Comparison of ENCODE assay signal across 11 cellular contexts in genomic region chr2:207558106-207558505, GRCh38. TPM values are rescaled to one million over a fixed set of nuclear protein-coding genes. Genes with fewer than 3 reads are reported as not detected.
A peak's percentile ranks its signal among the peaks of the same experiment; 100 is the strongest.
DNase-seq lines count a peak whose midpoint lies in the region; ATAC-seq and TF ChIP-seq lines count a peak whose summit lies in the region.
"Had no signal": no experiment of that assay in that cellular context is flagged by ENCODE, and none has a peak within 500 bp of the region (broad histone marks: within the 10 kb centered on the region; RNA-seq: fewer than 3 reads in every experiment).

No MANE protein-coding gene starts in this region.

- H3K27me3 Mint-ChIP-seq in IgD-negative memory B cell (no peaks in the 10 kb centered on the region), osteocyte (ENCODE audit: unreplicated experiment) (no peaks in the 10 kb centered on the region)
- no peaks in the 10 kb centered on the region for H3K27me3 Mint-ChIP-seq in effector memory CD8-positive, alpha-beta T cell
- H3K27me3 Mint-ChIP-seq: naive B cell had no signal

- peak overlapping the region in 2 of 3 donors; percentile 14 to 67 for H3K27ac Mint-ChIP-seq in IgD-negative memory B cell
- H3K27ac Mint-ChIP-seq in effector memory CD8-positive, alpha-beta T cell = peak overlapping the region; percentile 23 to 51
- H3K27ac Mint-ChIP-seq in osteocyte (ENCODE audit: unreplicated experiment) = peak overlapping the region; percentile 95
- H3K27ac Mint-ChIP-seq: activated naive CD4-positive, alpha-beta T cell treated with anti-CD3 and anti-CD28 coated beads for 36 hours had no signal

- H3K9me3 Mint-ChIP-seq in IgD-negative memory B cell = no peaks in the 10 kb centered on the region
- no peaks in the 10 kb centered on the region for H3K9me3 Mint-ChIP-seq in effector memory CD8-positive, alpha-beta T cell
- H3K9me3 Mint-ChIP-seq in osteocyte (ENCODE audit: unreplicated experiment) = no peaks in the 10 kb centered on the region
- H3K9me3 Mint-ChIP-seq: activated naive CD4-positive, alpha-beta T cell treated with anti-CD3 and anti-CD28 coated beads for 36 hours; naive B cell had no signal

- DNase-seq in NOMO-1 treated with DMSO at 0.1 percent for 48 hours (lab: John Stamatoyannopoulos, UW; ENCODE audit: unreplicated experiment) (peak; percentile 9), NOMO-1 treated with dmso at 0.1 percent for 144 hours (lab: John Stamatoyannopoulos, UW; ENCODE audit: unreplicated experiment) (no peak), osteocyte (ENCODE audit: extremely low spot score, unreplicated experiment) (no peak), RKO (ENCODE audit: low spot score) (no peak), glomerular visceral epithelial cell (ENCODE audit: extremely low spot score) (no peak)
- no peak for DNase-seq in effector memory CD8-positive, alpha-beta T cell
- DNase-seq: activated naive CD4-positive, alpha-beta T cell treated with anti-CD3 and anti-CD28 coated beads for 36 hours; naive B cell; right lobe of liver had no signal

- H3K36me3 Mint-ChIP-seq in IgD-negative memory B cell (peaks cover 5% of the 10 kb centered on the region), osteocyte (ENCODE audit: unreplicated experiment) (peaks cover 43% of the 10 kb centered on the region)
- H3K36me3 Mint-ChIP-seq in effector memory CD8-positive, alpha-beta T cell (ENCODE audit: insufficient read depth) = peaks cover 32% of the 10 kb centered on the region

- H3K4me3 Mint-ChIP-seq in IgD-negative memory B cell = no peak overlapping the region
- H3K4me3 Mint-ChIP-seq in effector memory CD8-positive, alpha-beta T cell = no peak overlapping the region
- peak overlapping the region; percentile 5 for H3K4me3 Mint-ChIP-seq in osteocyte (ENCODE audit: unreplicated experiment)
- H3K4me3 Mint-ChIP-seq: activated naive CD4-positive, alpha-beta T cell treated with anti-CD3 and anti-CD28 coated beads for 36 hours had no signal

- TF ChIP-seq CTCF in osteocyte (IDR thresholded peaks at IDR 0.05) = no peak

- H3K4me1 Mint-ChIP-seq in IgD-negative memory B cell (peaks cover 16 to 27% (median 20%) of the 10 kb centered on the region in 3 donors), osteocyte (ENCODE audit: unreplicated experiment) (peaks cover 34% of the 10 kb centered on the region)
- peaks cover 12 to 30% of the 10 kb centered on the region in 2 donors for H3K4me1 Mint-ChIP-seq in effector memory CD8-positive, alpha-beta T cell (ENCODE audit: low read depth in 2 of 2)

- no peak for ATAC-seq in effector memory CD8-positive, alpha-beta T cell (replicated peaks)
- no peak for ATAC-seq in HG02642 (IDR thresholded peaks at IDR 0.05; ENCODE audit: poor library complexity, unreplicated experiment)

RNA-seq across cellular contexts. Expression of gene CREB1, which starts 28.3 kb away (rescaled TPM):
- polyA plus RNA-seq in IgD-negative memory B cell = 84.5 TPM
- 71.0 and 74.2 TPM in 2 replicates for total RNA-seq in osteocyte

Comparison
In these comparisons a context has a peak if more than half of its experiments do, and no peak if none do; other contexts are left out.
1. H3K27ac Mint-ChIP-seq: peak in every context shown above with its lines; median percentile 95 in osteocyte; 40 in IgD-negative memory B cell; 37 in effector memory CD8-positive, alpha-beta T cell.